8 cellular contexts compared by ENCODE assay signal in genomic region chr11:125141686-125142535, GRCh38. TPM values are rescaled to one million over a fixed set of nuclear protein-coding genes. Genes with fewer than 3 reads are reported as not detected.
A peak's percentile ranks its signal among the peaks of the same experiment; 100 is the strongest.
DNase-seq lines count a peak whose midpoint lies in the region; ATAC-seq and TF ChIP-seq lines count a peak whose summit lies in the region.

No MANE protein-coding gene starts in this region.

- H3K36me3 Mint-ChIP-seq in central memory CD8-positive, alpha-beta T cell (ENCODE audit: insufficient read depth) = peaks cover 6% of the 10 kb centered on the region

- peaks cover 6% of the 10 kb centered on the region for H3K4me1 Mint-ChIP-seq in central memory CD8-positive, alpha-beta T cell

- peaks cover 0 to 8% of the 10 kb centered on the region in 2 donors for H3K4me1 ChIP-seq in left lung

- H3K9me3 Mint-ChIP-seq in central memory CD8-positive, alpha-beta T cell = no peaks in the 10 kb centered on the region

- H3K27ac ChIP-seq in WERI-Rb-1 = no peak overlapping the region
- H3K27ac ChIP-seq in left lung = no peak overlapping the region

- H3K9me3 ChIP-seq in WERI-Rb-1 (ENCODE audit: severe bottlenecking) (no peaks in the 10 kb centered on the region), left lung (no peaks in the 10 kb centered on the region)

- H3K27me3 ChIP-seq in WERI-Rb-1 (ENCODE audit: insufficient read depth, low read depth, severe bottlenecking) (no peaks in the 10 kb centered on the region), left lung (peaks cover 0 to 21% of the 10 kb centered on the region in 2 donors)

- H3K27me3 Mint-ChIP-seq in central memory CD8-positive, alpha-beta T cell = peaks cover 68% of the 10 kb centered on the region

- DNase-seq in AG09319 (ENCODE audit: extremely low read depth, low read depth) = no peak
- peak; percentile 49 for DNase-seq in GM19238 (ENCODE audit: insufficient read length, low spot score)
- peak; percentile 56 for DNase-seq in HuH-7 (ENCODE audit: low spot score)
- DNase-seq in WERI-Rb-1 = peak; percentile 64
- DNase-seq in central memory CD8-positive, alpha-beta T cell (ENCODE audit: low spot score in 2 of 2) = peak; percentile 36 to 55
- peak; percentile 46 to 87 for DNase-seq in left lung
- DNase-seq in stimulated activated CD8-positive, alpha-beta memory T cell treated with anti-CD3 and anti-CD28 coated beads, Interleukin-15, amount 100 ng/mL, for 4 hours (ENCODE audit: low read depth in 2 of 2) = peak; percentile 15 to 28

- intact Hi-C loops in left lung (cut with DNase I) = loop anchor here in 1 of 2 donors (5.0 to 10.0 kb wide), 2 partner anchors 50 to 177 kb away; no protein-coding TSS in a partner anchor

- H3K4me3 ChIP-seq in WERI-Rb-1 (ENCODE audit: low read depth, low read length) (no peak overlapping the region), left lung (no peak overlapping the region)

- TF ChIP-seq CTCF in AG09319 (IDR thresholded peaks at IDR 0.05; ENCODE audit: low read depth, low read length) = peak; percentile 93
- TF ChIP-seq CTCF in WERI-Rb-1 (IDR thresholded peaks at IDR 0.05; ENCODE audit: low read depth, low read length) = peak; percentile 86
- peak; percentile 94 to 97 for TF ChIP-seq CTCF in left lung (IDR thresholded peaks at IDR 0.05)

- H3K27ac Mint-ChIP-seq in central memory CD8-positive, alpha-beta T cell (ENCODE audit: low read depth) = peak overlapping the region; percentile 1

- peak overlapping the region; percentile 3 for H3K4me3 Mint-ChIP-seq in central memory CD8-positive, alpha-beta T cell

- H3K36me3 ChIP-seq in WERI-Rb-1 (no peaks in the 10 kb centered on the region), left lung (no peaks in the 10 kb centered on the region)

- peak; percentile 60 for ATAC-seq in central memory CD8-positive, alpha-beta T cell (replicated peaks; ENCODE audit: extremely low read depth, poor library complexity, severe bottlenecking)
- ATAC-seq in left lung = peak; percentile 97
- ATAC-seq in HG03025 (IDR thresholded peaks at IDR 0.05; ENCODE audit: low FRiP score, unreplicated experiment) = no peak

RNA-seq across cellular contexts. Expression of gene PKNOX2, which starts 22.6 kb away (rescaled TPM):
- 10 to 100 TPM in 1 of 2 donors, 1 to 10 TPM in 1; 6.7 to 13.1 TPM for total RNA-seq in left lung

RNA-seq across cellular contexts. Expression of gene TMEM218, which starts 30.5 kb away (rescaled TPM):
- 10 to 100 TPM; 19.9 to 28.1 TPM for total RNA-seq in left lung
